In genomic region chr3:120683213-120683612, GRCh38 we compare ENCODE assay signal across 24 cellular contexts. TPM values are rescaled to one million over a fixed set of nuclear protein-coding genes. Genes with fewer than 3 reads are reported as not detected.
DNase-seq lines count a peak whose midpoint lies in the region; ATAC-seq and TF ChIP-seq lines count a peak whose summit lies in the region.
"Had no signal": no experiment of that assay in that cellular context is flagged by ENCODE, and none has a peak within 500 bp of the region (broad histone marks: within the 10 kb centered on the region; RNA-seq: fewer than 3 reads in every experiment).

No MANE protein-coding gene starts in this region.

- TF ChIP-seq POLR2A in thyroid gland (IDR thresholded peaks at IDR 0.05) (no peak), adrenal gland (IDR thresholded peaks at IDR 0.05) (no peak)

- no peaks in the 10 kb centered on the region for H3K36me3 ChIP-seq in liver (ENCODE audit: control insufficient read depth in 4 of 4, insufficient read depth in 3 of 4, low read depth in 1 of 4, low read length in 3 of 4)
- no peaks in the 10 kb centered on the region for H3K36me3 ChIP-seq in thyroid gland
- no peaks in the 10 kb centered on the region for H3K36me3 ChIP-seq in adrenal gland (replicated peaks in 1 of 2)
- H3K36me3 ChIP-seq: brain microvascular endothelial cell, HAP-1 had no signal

- no peaks in the 10 kb centered on the region for H3K9me3 ChIP-seq in liver (ENCODE audit: control insufficient read depth in 4 of 4, low read length in 3 of 4)
- no peaks in the 10 kb centered on the region for H3K9me3 ChIP-seq in thyroid gland
- no peaks in the 10 kb centered on the region for H3K9me3 ChIP-seq in adrenal gland (replicated peaks in 1 of 3)
- H3K9me3 ChIP-seq: HAP-1, psoas muscle had no signal

- DNase-seq in Right ventricle myocardium superior (peak; percentile 31), cardiac septum (ENCODE audit: low spot score) (no peak), cerebellar cortex (ENCODE audit: low spot score) (peak; percentile 76), thyroid gland (peak; percentile 26 to 62), adrenal gland (no peak)
- DNase-seq in stimulated activated CD4-positive, alpha-beta T cell treated with anti-CD3 and anti-CD28 coated beads, Interleukin-15, amount 100 ng/mL, for 24 hours, result no peak
- DNase-seq: activated CD4-positive, CD25-positive, alpha-beta regulatory T cell; activated CD8-positive, alpha-beta T cell treated with anti-CD3 and anti-CD28 coated beads for 36 hours; activated T-cell treated with anti-CD3 and anti-CD28 coated beads, Interleukin-2, amount 50 U/mL, for 4 hours; brain microvascular endothelial cell; dermis blood vessel endothelial cell; DMS79 treated with DMSO at 0.1 percent for 48 hours; naive thymus-derived CD4-positive, alpha-beta T cell; NCI-H2081 treated with DMSO at 0.1 percent for 48 hours; NCI-H69; psoas muscle; SIG-M5; stimulated activated CD8-positive, alpha-beta memory T cell treated with anti-CD3 and anti-CD28 coated beads, Interleukin-4, amount 100 ng/mL, for 48 hours had no signal

- H3K27ac ChIP-seq in liver (ENCODE audit: low read depth in 1 of 2, low read length in 2 of 2) (peak overlapping the region; percentile 88 to 96), thyroid gland (peak overlapping the region; percentile 64 to 89 (median 82)), adrenal gland (no peak overlapping the region)
- H3K27ac ChIP-seq: brain microvascular endothelial cell, HL-60, psoas muscle had no signal

- peak in 1 of 2 donors; percentile 41 for TF ChIP-seq RAD21 in liver (IDR thresholded peaks at IDR 0.05)

- WGBS in liver, result 57% methylated on average over 1 of the region's 1 CpG
- 86 to 89% methylated on average over 1 of the region's 1 CpG for WGBS in thyroid gland, 2 donors
- 93 to 100% (median 97%) methylated on average over 1 of the region's 1 CpG for WGBS in adrenal gland, 4 donors

- ATAC-seq in Right ventricle myocardium superior (ENCODE audit: poor library complexity), result peak; percentile 38
- ATAC-seq in HG02678 (IDR thresholded peaks at IDR 0.05; ENCODE audit: unreplicated experiment), result no peak
- ATAC-seq: activated CD8-positive, alpha-beta T cell treated with anti-CD3 and anti-CD28 coated beads for 36 hours; activated T-cell treated with anti-CD3 and anti-CD28 coated beads, Interleukin-2, amount 50 U/mL, for 4 hours; K562; naive thymus-derived CD4-positive, alpha-beta T cell had no signal

- no peak overlapping the region for H3K9ac ChIP-seq in liver (ENCODE audit: low read depth in 1 of 2, low read length in 2 of 2)

- TF ChIP-seq CTCF in liver (IDR thresholded peaks at IDR 0.05; ENCODE audit: low read depth, low read length, missing input control), result no peak
- no peak for TF ChIP-seq CTCF in thyroid gland (IDR thresholded peaks at IDR 0.05)
- no peak for TF ChIP-seq CTCF in adrenal gland (IDR thresholded peaks at IDR 0.05)

- intact Hi-C loops in Right ventricle myocardium superior (cut with DNase I) (no loop called here), cardiac septum (cut with DNase I) (no loop called here), thyroid gland (cut with DNase I) (no loop called here), adrenal gland (cut with DNase I) (no loop called here)

- H3K4me3 ChIP-seq in liver (ENCODE audit: low read depth in 1 of 3, low read length in 3 of 3) (no peak overlapping the region), thyroid gland (replicated peaks in 1 of 3) (no peak overlapping the region), adrenal gland (no peak overlapping the region)
- H3K4me3 ChIP-seq: HAP-1, K562, lung, psoas muscle had no signal

- H3K27me3 ChIP-seq in liver (ENCODE audit: control insufficient read depth in 4 of 4, insufficient read depth in 4 of 4, low read length in 3 of 4) (no peaks in the 10 kb centered on the region), thyroid gland (no peaks in the 10 kb centered on the region), adrenal gland (no peaks in the 10 kb centered on the region)
- H3K27me3 ChIP-seq: brain microvascular endothelial cell had no signal

- H3K4me1 ChIP-seq in liver (ENCODE audit: control insufficient read depth in 4 of 4, insufficient read depth in 4 of 4, low read length in 3 of 4), result peaks cover 2 to 34% (median 17%) of the 10 kb centered on the region in 4 donors
- peaks cover 31 to 35% of the 10 kb centered on the region in 2 donors for H3K4me1 ChIP-seq in thyroid gland
- H3K4me1 ChIP-seq in adrenal gland (replicated peaks in 1 of 2), result peaks cover 9 to 11% of the 10 kb centered on the region in 2 donors

TF ChIP-seq in liver, 16 proteins besides CTCF, POLR2A, EP300 and RAD21:
- TF ChIP-seq GABPA (IDR thresholded peaks at IDR 0.05 in 1 of 2, conservative IDR thresholded peaks at IDR 0.05 in 1 of 2) (no peak), SP1 (IDR thresholded peaks at IDR 0.05) (peak; percentile 42), REST (IDR thresholded peaks at IDR 0.05) (peak; percentile 11), YY1 (IDR thresholded peaks at IDR 0.05) (peak; percentile 52), HNF4A (conservative IDR thresholded peaks at IDR 0.05) (peak; percentile 12 to 30)

RNA-seq across cellular contexts. Expression of gene HGD, which starts 1.2 kb away (rescaled TPM):
- not detected for total RNA-seq in Right ventricle myocardium superior
- 0.73 TPM for total RNA-seq in cardiac septum
- total RNA-seq in liver, result 100 to 1,000 TPM in 1 of 2 donors, 10 to 100 TPM in 1; 83.5 to 326 TPM
- 100 to 1,000 TPM; 243 to 250 TPM for polyA plus RNA-seq in liver
- 100 to 1,000 TPM in 1 of 4 donors, 10 to 100 TPM in 3; 36.8 to 136 (median 74.7) TPM for total RNA-seq in thyroid gland
- 1 to 10 TPM in 3 of 8 donors, under 1 TPM in 4, not detected in 1; 0.32 to 2.2 (median 0.72) TPM for total RNA-seq in adrenal gland
- polyA plus RNA-seq in adrenal gland, result 1 to 10 TPM in 1 of 3 donors, under 1 TPM in 2; 0.56 to 1.1 (median 0.71) TPM
- polyA plus RNA-seq: naive thymus-derived CD4-positive, alpha-beta T cell had no signal

RNA-seq across cellular contexts. Expression of gene RABL3, which starts 59.1 kb away (rescaled TPM):
- total RNA-seq in Right ventricle myocardium superior, result 17.9 TPM
- 22.8 TPM for total RNA-seq in cardiac septum
- total RNA-seq in liver, result 10 to 100 TPM in 1 of 2 donors, 1 to 10 TPM in 1; 8.6 to 14.1 TPM
- 10 to 100 TPM; 13.0 to 13.3 TPM for polyA plus RNA-seq in liver
- 10 to 100 TPM; 24.3 to 59.5 (median 32.0) TPM for total RNA-seq in thyroid gland
- 10 to 100 TPM; 23.8 to 75.4 (median 53.0) TPM for total RNA-seq in adrenal gland
- 10 to 100 TPM in 1 of 3 donors, 1 to 10 TPM in 2; 5.8 to 94.2 (median 9.0) TPM for polyA plus RNA-seq in adrenal gland

RNA-seq across cellular contexts. Expression of gene GTF2E1, which starts 59.3 kb away (rescaled TPM):
- total RNA-seq in Right ventricle myocardium superior (12.2 TPM), cardiac septum (13.2 TPM), liver (1 to 10 TPM; 5.4 to 9.5 TPM), thyroid gland (10 to 100 TPM; 11.3 to 25.5 (median 17.2) TPM), adrenal gland (10 to 100 TPM; 11.6 to 37.3 (median 26.5) TPM)
- polyA plus RNA-seq in liver (1 to 10 TPM; 2.3 TPM), adrenal gland (10 to 100 TPM; 10.2 to 29.0 (median 15.2) TPM)

Comparison
In these comparisons a context has a peak if more than half of its experiments do, and no peak if none do; other contexts are left out.
1. DNase-seq: peak in Right ventricle myocardium superior (single experiment), cerebellar cortex (single experiment) and thyroid gland (2 of 2); none in cardiac septum (single experiment), stimulated activated CD4-positive, alpha-beta T cell treated with anti-CD3 and anti-CD28 coated beads, Interleukin-15, amount 100 ng/mL, for 24 hours (single experiment) and adrenal gland (0 of 7).
2. H3K27ac ChIP-seq: peak in liver (2 of 2) and thyroid gland (3 of 3); none in adrenal gland (0 of 5).
3. RNA of gene HGD, which starts 1.2 kb away (total RNA-seq): 83.5 to 326 TPM in liver and 36.8 to 136 TPM in thyroid gland; 0.73 TPM in cardiac septum (single experiment), 0.32 to 2.2 TPM in adrenal gland and not detected in Right ventricle myocardium superior (single experiment); every median in the first group is over 10 times any median in the second.